In genomic region chr14:90161129-90161528, GRCh38 we compare ENCODE assay signal across 31 cellular contexts.
"Had no signal": no experiment of that assay in that cellular context is flagged by ENCODE, and none has a peak within 500 bp of the region (broad histone marks: within the 10 kb centered on the region; RNA-seq: fewer than 3 reads in every experiment).

No MANE protein-coding gene starts in this region.

- H3K27me3 ChIP-seq: adrenal gland, ascending aorta, body of pancreas, brain microvascular endothelial cell, breast epithelium, cardiac muscle cell had no signal

- DNase-seq: activated effector memory CD4-positive, alpha-beta T cell treated with anti-CD3 and anti-CD28 coated beads, Interleukin-2, amount 50 U/mL, for 16 hours; activated effector memory CD4-positive, alpha-beta T cell treated with Interleukin-2 at 50 U/mL for 16 hours; activated gamma-delta T cell; activated gamma-delta T cell treated with Interleukin-2 at 50 U/mL for 16 hours; activated naive CD4-positive, alpha-beta T cell; activated naive CD4-positive, alpha-beta T cell treated with anti-CD3 and anti-CD28 coated beads for 36 hours; activated naive CD4-positive, alpha-beta T cell treated with anti-CD3 and anti-CD28 coated beads, Interleukin-2, amount 10 ng/mL, durations not matched to agents 7 days and 5 days; activated naive CD4-positive, alpha-beta T cell treated with anti-CD3 and anti-CD28 coated beads, Interleukin-2, amount 50 U/mL, for 16 hours; activated naive CD4-positive, alpha-beta T cell treated with Interleukin-2 at 50 U/mL for 16 hours; activated naive CD8-positive, alpha-beta T cell treated with anti-CD3 and anti-CD28 coated beads for 36 hours; activated naive CD8-positive, alpha-beta T cell treated with anti-CD3 and anti-CD28 coated beads, Interleukin-2, amount 10 ng/mL, durations not matched to agents 7 days and 5 days; activated naive CD8-positive, alpha-beta T cell treated with anti-CD3 and anti-CD28 coated beads, Interleukin-2, amount 50 U/mL, for 24 hours; activated T-cell treated with anti-CD3 and anti-CD28 coated beads, Interleukin-2, amount 50 U/mL, for 24 hours; activated T-cell treated with anti-CD3 and anti-CD28 coated beads, Interleukin-2, amount 50 U/mL, for 4 hours; activated T-cell treated with anti-CD3 and anti-CD28 coated beads, Interleukin-2, amount 50 U/mL, for 48 hours; activated T-cell treated with anti-CD3 and anti-CD28 coated beads, Interleukin-2, amount 50 U/mL, for 72 hours; adrenal gland; amniotic stem cell; amygdala; anterior cingulate cortex; aorta; body of pancreas; brain microvascular endothelial cell; caudate nucleus; central memory CD4-positive, alpha-beta T cell; cerebellar nuclear complex had no signal

- H3K4me1 ChIP-seq: adrenal gland, ascending aorta, body of pancreas, breast epithelium had no signal

- H3K27ac ChIP-seq: adrenal gland, ascending aorta, body of pancreas, brain microvascular endothelial cell, breast epithelium, cardiac muscle cell had no signal

- ATAC-seq: activated naive CD4-positive, alpha-beta T cell treated with anti-CD3 and anti-CD28 coated beads, Interleukin-2, amount 50 U/mL, for 72 hours; activated naive CD8-positive, alpha-beta T cell treated with anti-CD3 and anti-CD28 coated beads, Interleukin-2, amount 50 U/mL, for 24 hours; activated T-cell treated with anti-CD3 and anti-CD28 coated beads, Interleukin-2, amount 50 U/mL, for 4 hours; activated T-cell treated with anti-CD3 and anti-CD28 coated beads, Interleukin-2, amount 50 U/mL, for 72 hours; activated T-helper 17 cell treated with anti-CD3 and anti-CD28 coated beads, Interleukin-2, amount 50 U/mL, for 72 hours; body of pancreas had no signal

- H3K36me3 ChIP-seq: adrenal gland, ascending aorta, brain microvascular endothelial cell, breast epithelium, cardiac muscle cell had no signal

- H3K9me3 ChIP-seq: adrenal gland, ascending aorta, body of pancreas, breast epithelium had no signal

- H3K4me3 ChIP-seq: adrenal gland, ascending aorta, body of pancreas, breast epithelium, cardiac muscle cell had no signal
